Comparison of ENCODE assay signal across 1 cellular context in genomic region chr16:70289229-70290098, GRCh38.
TF ChIP-seq lines count a peak whose summit lies in the region.

AARS1 (minus strand) TSS chr16:70289506; CDS start chr16:70282763, 6,743 bp downstream.

TF ChIP-seq in HEK293, 187 proteins besides CTCF, POLR2A, EP300 and RAD21 (continued from another document):
- 0 out of 2 replicates have a peak, but pooled peaks have one; percentile 16 for TF ChIP-seq PRDM4 (tag by site-specific recombination; IDR thresholded peaks at IDR 0.05)
- peak; percentile 44; the same call in 1 of the 2 replicates for TF ChIP-seq ZNF324 (tag by site-specific recombination; IDR thresholded peaks at IDR 0.05)
- TF ChIP-seq ZBTB26 (tag by site-specific recombination; optimal IDR thresholded peaks at IDR 0.05) = peak; percentile 49
- peak; percentile 55; the same call in 1 of the 2 replicates for TF ChIP-seq KLF8 (tag by site-specific recombination; IDR thresholded peaks at IDR 0.05)
- no peak for TF ChIP-seq RBAK (tag by site-specific recombination; IDR thresholded peaks at IDR 0.05)
- TF ChIP-seq ZBTB11 (tag by site-specific recombination; conservative IDR thresholded peaks at IDR 0.05; ENCODE audit: low read depth) = peak; percentile 53
- TF ChIP-seq ZNF629 (tag by site-specific recombination; IDR thresholded peaks at IDR 0.05) = peak; percentile 55
- 0 out of 2 replicates have a peak, but pooled peaks have one; percentile 48 for TF ChIP-seq MZF1 (tag by site-specific recombination; IDR thresholded peaks at IDR 0.05; ENCODE audit: borderline replicate concordance)
- TF ChIP-seq KLF1 (tag by site-specific recombination; IDR thresholded peaks at IDR 0.05) = peak; percentile 24; the same call in 1 of the 2 replicates
- TF ChIP-seq ZFHX2 (tag by site-specific recombination; conservative IDR thresholded peaks at IDR 0.05) = 0 out of 2 replicates have a peak, but pooled peaks have one; percentile 20
- TF ChIP-seq ZNF174 (tag by site-specific recombination; IDR thresholded peaks at IDR 0.05) = no peak
- TF ChIP-seq ZNF169 (tag by site-specific recombination; IDR thresholded peaks at IDR 0.05) = no peak
- peak; percentile 38; the same call in 1 of the 2 replicates for TF ChIP-seq ATF2 (tag by site-specific recombination; IDR thresholded peaks at IDR 0.05; ENCODE audit: low read depth)
- peak; percentile 52; the same call in 1 of the 2 replicates for TF ChIP-seq ZSCAN16 (tag by site-specific recombination; IDR thresholded peaks at IDR 0.05)
- TF ChIP-seq ZNF335 (tag by site-specific recombination; conservative IDR thresholded peaks at IDR 0.05) = peak; percentile 8; the same call in 1 of the 2 replicates
- TF ChIP-seq HOXD13 (CRISPR knock-in tag; IDR thresholded peaks at IDR 0.05; ENCODE audit: borderline replicate concordance) = peak; percentile 88; the same call in 1 of the 2 replicates
- TF ChIP-seq KLF17 (tag by site-specific recombination; IDR thresholded peaks at IDR 0.05) = 0 out of 2 replicates have a peak, but pooled peaks have one; percentile 43
- peak; percentile 64; the same call in 1 of the 2 replicates for TF ChIP-seq BCL11B (tag by site-specific recombination; IDR thresholded peaks at IDR 0.05; ENCODE audit: low read depth)
- TF ChIP-seq FEZF1 (tag by site-specific recombination; IDR thresholded peaks at IDR 0.05) = peak; percentile 38; the same call in 1 of the 2 replicates
- TF ChIP-seq SP2 (tag by site-specific recombination; IDR thresholded peaks at IDR 0.05) = peak; percentile 97
- peak; percentile 50; the same call in 1 of the 2 replicates for TF ChIP-seq YY2 (tag by site-specific recombination; IDR thresholded peaks at IDR 0.05)
- no peak for TF ChIP-seq ZNF112 (tag by site-specific recombination; IDR thresholded peaks at IDR 0.05)
- peak; percentile 73; the same call in 1 of the 2 replicates for TF ChIP-seq ZNF704 (tag by site-specific recombination; IDR thresholded peaks at IDR 0.05)
- peak; percentile 89 for TF ChIP-seq ZNF692 (tag by site-specific recombination; IDR thresholded peaks at IDR 0.05)
- TF ChIP-seq KLF10 (tag by site-specific recombination; IDR thresholded peaks at IDR 0.05) = peak; percentile 23; the same call in 1 of the 2 replicates
- peak; percentile 54; the same call in 1 of the 2 replicates for TF ChIP-seq ZNF600 (tag by site-specific recombination; IDR thresholded peaks at IDR 0.05)
- peak; percentile 78 for TF ChIP-seq PRDM10 (tag by site-specific recombination; IDR thresholded peaks at IDR 0.05)
- 0 out of 2 replicates have a peak, but pooled peaks have one; percentile 53 for TF ChIP-seq ZNF121 (tag by site-specific recombination; IDR thresholded peaks at IDR 0.05)
- TF ChIP-seq ZNF394 (tag by site-specific recombination; IDR thresholded peaks at IDR 0.05; ENCODE audit: borderline replicate concordance) = peak; percentile 68
- TF ChIP-seq PRDM6 (tag by site-specific recombination; IDR thresholded peaks at IDR 0.05) = no peak
- TF ChIP-seq GLIS2 (tag by site-specific recombination; IDR thresholded peaks at IDR 0.05) = peak; percentile 97
- peak; percentile 99 for TF ChIP-seq PBX3 (CRISPR knock-in tag; IDR thresholded peaks at IDR 0.05)
- TF ChIP-seq ZNF639 (tag by site-specific recombination; IDR thresholded peaks at IDR 0.05) = peak; percentile 24; the same call in 1 of the 2 replicates
- no peak for TF ChIP-seq TRIM28 (IDR thresholded peaks at IDR 0.05; ENCODE audit: borderline replicate concordance, low read length)
